Comparison of ENCODE assay signal across 9 cellular contexts in the genomic region with DNA sequence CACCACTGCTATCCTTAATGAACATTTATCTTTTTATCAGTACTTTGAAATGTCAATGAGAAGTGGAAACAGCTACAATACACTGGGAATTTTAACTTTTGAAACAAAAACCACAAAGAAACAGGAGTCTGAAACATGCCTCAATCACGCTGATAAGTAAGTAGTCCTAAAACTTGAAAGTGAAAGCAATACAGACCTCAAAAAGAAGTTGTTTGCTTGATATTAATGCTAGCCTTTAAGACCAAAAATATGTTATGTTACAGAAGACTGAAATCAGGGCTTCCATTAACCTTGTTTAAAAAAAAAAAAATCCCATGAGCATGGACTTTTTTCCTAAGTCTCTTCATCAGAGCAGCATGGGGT. TPM values are rescaled to one million over a fixed set of nuclear protein-coding genes. Genes with fewer than 3 reads are reported as not detected.
DNase-seq lines count a peak whose midpoint lies in the region; ATAC-seq, FAIRE-seq and TF ChIP-seq lines count a peak whose summit lies in the region.
"Had no signal": no experiment of that assay in that cellular context is flagged by ENCODE, and none has a peak within 500 bp of the region (broad histone marks: within the 10 kb centered on the region; RNA-seq: fewer than 3 reads in every experiment).

No MANE protein-coding gene starts in this region.

- H3K4me3 Mint-ChIP-seq in activated naive CD4-positive, alpha-beta T cell treated with anti-CD3 and anti-CD28 coated beads for 36 hours, result peak overlapping the region; percentile 35

- peak overlapping the region; percentile 43 for H3K27ac Mint-ChIP-seq in activated naive CD4-positive, alpha-beta T cell treated with anti-CD3 and anti-CD28 coated beads for 36 hours

- no peak overlapping the region for H3K4me3 ChIP-seq in hepatocyte
- peak overlapping the region; percentile 49 for H3K4me3 ChIP-seq in thoracic aorta
- no peak overlapping the region for H3K4me3 ChIP-seq in aorta (ENCODE audit: low read length in 2 of 2)

- no peaks in the 10 kb centered on the region for H3K9me2 ChIP-seq in hepatocyte (replicated peaks; ENCODE audit: insufficient read depth)

- CTCF ChIA-PET in activated naive CD4-positive, alpha-beta T cell treated with anti-CD3 and anti-CD28 coated beads for 36 hours (lab: Charles Lee), result no interaction called here

- no peaks in the 10 kb centered on the region for H3K36me3 Mint-ChIP-seq in activated naive CD4-positive, alpha-beta T cell treated with anti-CD3 and anti-CD28 coated beads for 36 hours (ENCODE audit: low read depth)

- H3K36me3 ChIP-seq in hepatocyte (replicated peaks; ENCODE audit: insufficient read depth, low read depth), result no peaks in the 10 kb centered on the region
- H3K36me3 ChIP-seq in thoracic aorta, result no peaks in the 10 kb centered on the region
- H3K36me3 ChIP-seq in aorta (ENCODE audit: control insufficient read depth in 1 of 2, insufficient read depth in 2 of 2, low read length in 1 of 2), result no peaks in the 10 kb centered on the region

- H3K27me3 Mint-ChIP-seq in activated naive CD4-positive, alpha-beta T cell treated with anti-CD3 and anti-CD28 coated beads for 36 hours (ENCODE audit: low read depth), result no peaks in the 10 kb centered on the region

- H3K27me3 ChIP-seq in hepatocyte (no peaks in the 10 kb centered on the region), thoracic aorta (replicated peaks; ENCODE audit: insufficient read depth) (no peaks in the 10 kb centered on the region), aorta (ENCODE audit: control insufficient read depth in 1 of 2, insufficient read depth in 2 of 2, low read length in 1 of 2) (no peaks in the 10 kb centered on the region)

- intact Hi-C loops in activated naive CD4-positive, alpha-beta T cell treated with anti-CD3 and anti-CD28 coated beads for 36 hours (cut with micrococcal nuclease), result loop anchor here (1.0 kb wide), 1 partner anchor 21 kb away; a partner anchor contains a TSS
- intact Hi-C loops in aorta (cut with DNase I), result no loop called here

- no peak for TF ChIP-seq POLR2A in GM12892 (IDR thresholded peaks at IDR 0.05; ENCODE audit: low read depth, low read length)

- H3K4me1 ChIP-seq in hepatocyte (ENCODE audit: insufficient read depth), result no peaks in the 10 kb centered on the region
- peaks cover 29 to 50% of the 10 kb centered on the region in 2 donors for H3K4me1 ChIP-seq in thoracic aorta (ENCODE audit: control insufficient read depth in 1 of 2, low read depth in 2 of 2)
- peaks cover 0 to 4% of the 10 kb centered on the region in 2 donors for H3K4me1 ChIP-seq in aorta (ENCODE audit: control insufficient read depth in 1 of 2, insufficient read depth in 2 of 2, low read length in 2 of 2)

- TF ChIP-seq CTCF in hepatocyte (IDR thresholded peaks at IDR 0.05; ENCODE audit: poor library complexity), result no peak
- TF ChIP-seq CTCF in thoracic aorta (IDR thresholded peaks at IDR 0.05), result no peak

- H3K4me1 Mint-ChIP-seq in activated naive CD4-positive, alpha-beta T cell treated with anti-CD3 and anti-CD28 coated beads for 36 hours (ENCODE audit: low read depth), result peaks cover 33% of the 10 kb centered on the region

- FAIRE-seq in GM12892 (lab: Jason Lieb, UNC), result no peak

- no peak for DNase-seq in activated naive CD4-positive, alpha-beta T cell treated with anti-CD3 and anti-CD28 coated beads for 36 hours
- DNase-seq in activated naive CD4-positive, alpha-beta T cell treated with Interleukin-2 at 50 U/mL for 16 hours, result no peak
- DNase-seq in hepatocyte (ENCODE audit: low spot score) (no peak), thoracic aorta (ENCODE audit: low spot score) (no peak), glomerular visceral epithelial cell (ENCODE audit: extremely low spot score) (no peak), GM12892 (ENCODE audit: insufficient read length) (no peak), aorta (no peak)
- DNase-seq: activated CD4-positive, alpha-beta T cell treated with anti-CD3 and anti-CD28 coated beads, Interleukin-2, amount 50 U/mL, for 4 hours had no signal

- peak; percentile 49; the same call in 2 of the 3 replicates for ATAC-seq in SK-N-SH treated with all-trans-retinoic acid at 6 μM for 48 hours
- ATAC-seq in thoracic aorta (ENCODE audit: insufficient number of reproducible peaks, low FRiP score, low read depth), result no peak
- ATAC-seq in aorta (ENCODE audit: low FRiP score), result no peak

- H3K27ac ChIP-seq in hepatocyte (peak overlapping the region; percentile 38), thoracic aorta (peak overlapping the region in 1 of 2 donors; percentile 34), aorta (ENCODE audit: low read depth in 1 of 2, low read length in 2 of 2) (no peak overlapping the region)

- peaks cover 70% of the 10 kb centered on the region for H4K20me1 ChIP-seq in hepatocyte (ENCODE audit: insufficient read depth, poor library complexity, severe bottlenecking)

- WGBS in hepatocyte (ENCODE audit: low lambda C conversion rate, missing lambda C conversion rate), result 78% methylated on average over 1 of the region's 1 CpG
- WGBS in aorta, 2 donors, result 43 to 50% methylated on average over 1 of the region's 1 CpG

- H2AFZ ChIP-seq in hepatocyte, result no peak overlapping the region

- peak overlapping the region; percentile 60 for H3K4me2 ChIP-seq in hepatocyte

- no peaks in the 10 kb centered on the region for H3K9me3 Mint-ChIP-seq in activated naive CD4-positive, alpha-beta T cell treated with anti-CD3 and anti-CD28 coated beads for 36 hours

- H3K9me3 ChIP-seq in hepatocyte (ENCODE audit: low read depth) (no peaks in the 10 kb centered on the region), thoracic aorta (no peaks in the 10 kb centered on the region), aorta (ENCODE audit: control insufficient read depth, low read length) (no peaks in the 10 kb centered on the region)

- peaks cover 100% of the 10 kb centered on the region for H3K79me2 ChIP-seq in hepatocyte

TF ChIP-seq in SK-N-SH treated with all-trans-retinoic acid at 6 μM for 48 hours, 23 proteins besides CTCF, POLR2A, EP300 and RAD21:
- no peak for TF ChIP-seq ZC3H10 (CRISPR knock-in tag; IDR thresholded peaks at IDR 0.05)
- TF ChIP-seq PPARA (CRISPR knock-in tag; IDR thresholded peaks at IDR 0.05; ENCODE audit: borderline replicate concordance), result no peak
- TF ChIP-seq ZNF565 (CRISPR knock-in tag; conservative IDR thresholded peaks at IDR 0.05; ENCODE audit: low read depth), result no peak
- TF ChIP-seq, protein P1, sequence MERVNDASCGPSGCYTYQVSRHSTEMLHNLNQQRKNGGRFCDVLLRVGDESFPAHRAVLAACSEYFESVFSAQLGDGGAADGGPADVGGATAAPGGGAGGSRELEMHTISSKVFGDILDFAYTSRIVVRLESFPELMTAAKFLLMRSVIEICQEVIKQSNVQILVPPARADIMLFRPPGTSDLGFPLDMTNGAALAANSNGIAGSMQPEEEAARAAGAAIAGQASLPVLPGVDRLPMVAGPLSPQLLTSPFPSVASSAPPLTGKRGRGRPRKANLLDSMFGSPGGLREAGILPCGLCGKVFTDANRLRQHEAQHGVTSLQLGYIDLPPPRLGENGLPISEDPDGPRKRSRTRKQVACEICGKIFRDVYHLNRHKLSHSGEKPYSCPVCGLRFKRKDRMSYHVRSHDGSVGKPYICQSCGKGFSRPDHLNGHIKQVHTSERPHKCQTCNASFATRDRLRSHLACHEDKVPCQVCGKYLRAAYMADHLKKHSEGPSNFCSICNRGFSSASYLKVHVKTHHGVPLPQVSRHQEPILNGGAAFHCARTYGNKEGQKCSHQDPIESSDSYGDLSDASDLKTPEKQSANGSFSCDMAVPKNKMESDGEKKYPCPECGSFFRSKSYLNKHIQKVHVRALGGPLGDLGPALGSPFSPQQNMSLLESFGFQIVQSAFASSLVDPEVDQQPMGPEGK (CRISPR knock-in tag; IDR thresholded peaks at IDR 0.05; ENCODE audit: borderline replicate concordance), result no peak
- TF ChIP-seq RARB (CRISPR knock-in tag; IDR thresholded peaks at IDR 0.05), result no peak
- TF ChIP-seq, protein P2, sequence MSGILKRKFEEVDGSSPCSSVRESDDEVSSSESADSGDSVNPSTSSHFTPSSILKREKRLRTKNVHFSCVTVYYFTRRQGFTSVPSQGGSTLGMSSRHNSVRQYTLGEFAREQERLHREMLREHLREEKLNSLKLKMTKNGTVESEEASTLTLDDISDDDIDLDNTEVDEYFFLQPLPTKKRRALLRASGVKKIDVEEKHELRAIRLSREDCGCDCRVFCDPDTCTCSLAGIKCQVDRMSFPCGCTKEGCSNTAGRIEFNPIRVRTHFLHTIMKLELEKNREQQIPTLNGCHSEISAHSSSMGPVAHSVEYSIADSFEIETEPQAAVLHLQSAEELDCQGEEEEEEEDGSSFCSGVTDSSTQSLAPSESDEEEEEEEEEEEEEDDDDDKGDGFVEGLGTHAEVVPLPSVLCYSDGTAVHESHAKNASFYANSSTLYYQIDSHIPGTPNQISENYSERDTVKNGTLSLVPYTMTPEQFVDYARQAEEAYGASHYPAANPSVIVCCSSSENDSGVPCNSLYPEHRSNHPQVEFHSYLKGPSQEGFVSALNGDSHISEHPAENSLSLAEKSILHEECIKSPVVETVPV (CRISPR knock-in tag; IDR thresholded peaks at IDR 0.05), result no peak
- TF ChIP-seq BACH2 (CRISPR knock-in tag; IDR thresholded peaks at IDR 0.05; ENCODE audit: borderline replicate concordance), result no peak
- no peak for TF ChIP-seq OSR1 (CRISPR knock-in tag; IDR thresholded peaks at IDR 0.05)
- no peak for TF ChIP-seq TOX (CRISPR knock-in tag; IDR thresholded peaks at IDR 0.05; ENCODE audit: borderline replicate concordance)
- TF ChIP-seq, protein P3, sequence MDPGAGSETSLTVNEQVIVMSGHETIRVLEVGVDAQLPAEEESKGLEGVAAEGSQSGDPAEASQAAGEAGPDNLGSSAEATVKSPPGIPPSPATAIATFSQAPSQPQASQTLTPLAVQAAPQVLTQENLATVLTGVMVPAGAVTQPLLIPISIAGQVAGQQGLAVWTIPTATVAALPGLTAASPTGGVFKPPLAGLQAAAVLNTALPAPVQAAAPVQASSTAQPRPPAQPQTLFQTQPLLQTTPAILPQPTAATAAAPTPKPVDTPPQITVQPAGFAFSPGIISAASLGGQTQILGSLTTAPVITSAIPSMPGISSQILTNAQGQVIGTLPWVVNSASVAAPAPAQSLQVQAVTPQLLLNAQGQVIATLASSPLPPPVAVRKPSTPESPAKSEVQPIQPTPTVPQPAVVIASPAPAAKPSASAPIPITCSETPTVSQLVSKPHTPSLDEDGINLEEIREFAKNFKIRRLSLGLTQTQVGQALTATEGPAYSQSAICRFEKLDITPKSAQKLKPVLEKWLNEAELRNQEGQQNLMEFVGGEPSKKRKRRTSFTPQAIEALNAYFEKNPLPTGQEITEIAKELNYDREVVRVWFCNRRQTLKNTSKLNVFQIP (CRISPR knock-in tag; IDR thresholded peaks at IDR 0.05; ENCODE audit: borderline replicate concordance, low read depth), result no peak
- TF ChIP-seq ESRRG (CRISPR knock-in tag; IDR thresholded peaks at IDR 0.05), result no peak

RNA-seq across cellular contexts. Expression of a gene that starts 21.3 kb away (rescaled TPM):
- total RNA-seq in activated naive CD4-positive, alpha-beta T cell treated with anti-CD3 and anti-CD28 coated beads for 36 hours, result 10 to 100 TPM; 40.4 to 42.6 TPM
- total RNA-seq in hepatocyte (27.7 and 30.4 TPM in 2 replicates), thoracic aorta (100 to 1,000 TPM in 1 of 2 donors, 10 to 100 TPM in 1; 62.3 to 104 TPM), aorta (10 to 100 TPM; 67.4 to 84.0 TPM)
- polyA plus RNA-seq in hepatocyte (20.5 and 24.6 TPM in 2 replicates), aorta (10 to 100 TPM; 12.0 to 30.4 TPM)
- polyA plus RNA-seq in GM12892 (2012; ENCODE audit: missing spikeins), result 21.3 TPM
